In the genomic region with DNA sequence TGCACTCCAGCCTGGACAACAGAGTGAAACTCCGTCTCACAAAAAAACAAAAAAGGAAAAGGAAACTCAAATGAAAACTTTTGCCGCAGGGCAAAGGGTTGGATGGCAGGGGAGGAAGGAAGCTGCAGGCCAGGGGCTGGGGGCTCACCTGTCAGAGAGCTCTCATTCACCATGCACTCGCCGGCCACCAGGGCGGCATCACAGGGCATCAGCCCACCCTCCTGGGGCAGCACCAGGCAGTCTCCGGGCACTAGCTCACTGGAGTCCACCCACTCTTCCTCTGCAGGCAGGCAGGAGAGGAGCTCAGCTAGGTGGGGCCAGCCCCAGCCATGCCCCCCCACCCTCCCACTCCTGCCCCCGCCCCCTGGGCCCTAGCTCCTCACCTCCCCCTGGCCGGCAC, we compare ENCODE assay signal across 34 cellular contexts. TPM values are rescaled to one million over a fixed set of nuclear protein-coding genes. Genes with fewer than 3 reads are reported as not detected.
DNase-seq lines count a peak whose midpoint lies in the region; ATAC-seq, FAIRE-seq and TF ChIP-seq lines count a peak whose summit lies in the region.
"Had no signal": no experiment of that assay in that cellular context is flagged by ENCODE, and none has a peak within 500 bp of the region (broad histone marks: within the 10 kb centered on the region; RNA-seq: fewer than 3 reads in every experiment).

No MANE protein-coding gene starts in this region.

- no peak for ATAC-seq in HG02678 (IDR thresholded peaks at IDR 0.05; ENCODE audit: unreplicated experiment)
- ATAC-seq in HG03139 (IDR thresholded peaks at IDR 0.05; ENCODE audit: unreplicated experiment) = no peak
- ATAC-seq in heart right ventricle = no peak
- ATAC-seq: A549; activated CD8-positive, alpha-beta memory T cell treated with anti-CD3 and anti-CD28 coated beads, Interleukin-2, amount 10 ng/mL, durations not matched to agents 7 days and 5 days; activated T-cell treated with anti-CD3 and anti-CD28 coated beads, Interleukin-2, amount 50 U/mL, for 4 hours; upper lobe of right lung had no signal

- H3K4me3 ChIP-seq in Loucy (ENCODE audit: low read length, poor library complexity, severe bottlenecking) = no peak overlapping the region
- H3K4me3 ChIP-seq in H1 (ENCODE audit: extremely low read depth in 1 of 4, insufficient read depth in 2 of 4, low read depth in 3 of 4, low read length in 4 of 4) = no peak overlapping the region
- H3K4me3 ChIP-seq in Peyer's patch = no peak overlapping the region
- H3K4me3 ChIP-seq in heart right ventricle = no peak overlapping the region
- H3K4me3 ChIP-seq: A549, coronary artery, skin epidermis, suprapubic skin, upper lobe of right lung had no signal

- H4K20me1 ChIP-seq in Loucy (ENCODE audit: insufficient read depth, low read length, poor library complexity, severe bottlenecking) (no peaks in the 10 kb centered on the region), H1 (replicated peaks in 1 of 2; ENCODE audit: control insufficient read depth in 1 of 2, insufficient read depth in 2 of 2, low read length in 2 of 2) (peaks cover 0 to 7% of the 10 kb centered on the region in 2 experiments)

- TF ChIP-seq POLR2A in H1 (IDR thresholded peaks at IDR 0.05; ENCODE audit: control extremely low read depth in 1 of 2, low read depth in 2 of 2, low read length in 2 of 2) (no peak), Peyer's patch (IDR thresholded peaks at IDR 0.05) (no peak)

- H3K4me1 ChIP-seq in Loucy (ENCODE audit: insufficient read depth, low read length, poor library complexity, severe bottlenecking) (no peaks in the 10 kb centered on the region), H1 (replicated peaks in 1 of 4; ENCODE audit: control insufficient read depth in 3 of 4, insufficient read depth in 4 of 4, low read length in 3 of 4) (no peaks in the 10 kb centered on the region), Peyer's patch (no peaks in the 10 kb centered on the region), heart right ventricle (no peaks in the 10 kb centered on the region)
- H3K4me1 ChIP-seq: upper lobe of right lung had no signal

- H3K27me3 ChIP-seq in Loucy (ENCODE audit: insufficient read depth, low read length, poor library complexity, severe bottlenecking) = no peaks in the 10 kb centered on the region
- no peaks in the 10 kb centered on the region for H3K27me3 ChIP-seq in H1 (replicated peaks in 1 of 4; ENCODE audit: control insufficient read depth in 3 of 4, extremely low read depth in 1 of 4, insufficient read depth in 3 of 4, low read length in 3 of 4)
- H3K27me3 ChIP-seq in Peyer's patch = no peaks in the 10 kb centered on the region
- H3K27me3 ChIP-seq in heart right ventricle = no peaks in the 10 kb centered on the region
- H3K27me3 ChIP-seq: suprapubic skin, upper lobe of right lung had no signal

- no peak for DNase-seq in T-helper 2 cell treated with Interferon-gamma antibody and Interleukin-4, amounts not matched to agents 5 μg/mL and 100 μg/mL, for 36 hours (ENCODE audit: low spot score)
- DNase-seq in T-helper 2 cell = no peak
- no peak for DNase-seq in H1 (ENCODE audit: low read depth in 1 of 2, low spot score in 2 of 2)
- no peak for DNase-seq in Peyer's patch
- DNase-seq in heart right ventricle = no peak
- DNase-seq: activated CD4-positive, alpha-beta T cell treated with anti-CD3 and anti-CD28 coated beads, Interleukin-2, amount 50 U/mL, for 1 hour; activated CD4-positive, CD25-positive, alpha-beta regulatory T cell; activated CD8-positive, alpha-beta memory T cell treated with anti-CD3 and anti-CD28 coated beads, Interleukin-2, amount 10 ng/mL, durations not matched to agents 7 days and 5 days; activated gamma-delta T cell; activated naive CD8-positive, alpha-beta T cell treated with anti-CD3 and anti-CD28 coated beads, Interleukin-2, amount 10 ng/mL, durations not matched to agents 7 days and 5 days; activated T-cell treated with anti-CD3 and anti-CD28 coated beads, Interleukin-2, amount 50 U/mL, for 4 hours; aorta; CD8-positive, alpha-beta memory T cell; DMS 273 treated with DMSO at 0.1 percent for 48 hours; effector memory CD4-positive, alpha-beta T cell; erythroblast; foreskin fibroblast; GOT3; head of caudate nucleus; NCI-H146; NCI-H226; NCI-H69; retina; SIG-M5; stimulated activated naive CD4-positive, alpha-beta T cell; upper lobe of right lung had no signal

- H2BK120ac ChIP-seq in H1 (replicated peaks; ENCODE audit: low read depth, low read length) = no peak overlapping the region

- H3K4me1 Mint-ChIP-seq in T-helper 2 cell treated with Interferon-gamma antibody and Interleukin-4, amounts not matched to agents 5 μg/mL and 100 μg/mL, for 36 hours (ENCODE audit: low read depth) = no peaks in the 10 kb centered on the region
- H3K4me1 Mint-ChIP-seq: activated CD8-positive, alpha-beta memory T cell treated with anti-CD3 and anti-CD28 coated beads, Interleukin-2, amount 10 ng/mL, durations not matched to agents 7 days and 5 days; activated naive CD8-positive, alpha-beta T cell treated with anti-CD3 and anti-CD28 coated beads, Interleukin-2, amount 10 ng/mL, durations not matched to agents 7 days and 5 days; CD8-positive, alpha-beta memory T cell had no signal

- H3K27ac ChIP-seq in H1 (ENCODE audit: low read depth, low read length) (no peak overlapping the region), Peyer's patch (no peak overlapping the region), heart right ventricle (no peak overlapping the region)
- H3K27ac ChIP-seq: A549, coronary artery, parathyroid adenoma, suprapubic skin, upper lobe of right lung had no signal

- no CpG with 5 or more reads among the region's 8 CpGs for WGBS in H1 (ENCODE audit: extremely low coverage in 1 of 2, insufficient coverage in 1 of 2, insufficient read length in 1 of 2, insufficient replicate concordance in 2 of 2, low coverage in 1 of 2, low lambda C conversion rate in 2 of 2, missing lambda C conversion rate in 1 of 2), 2 experiments
- WGBS in heart right ventricle, 2 donors = 91 to 92% methylated on average over 8 of the region's 8 CpGs

- H3K9me2 ChIP-seq in Loucy (replicated peaks; ENCODE audit: low read depth, low read length) = no peaks in the 10 kb centered on the region

- H3K18ac ChIP-seq in H1 (ENCODE audit: extremely low read depth, low read length) = no peak overlapping the region

- H3K9me3 ChIP-seq in Loucy (ENCODE audit: insufficient read depth, low read depth, low read length) = no peaks in the 10 kb centered on the region
- H3K9me3 ChIP-seq in H1 (ENCODE audit: insufficient read depth in 2 of 2, low read depth in 1 of 2, low read length in 1 of 2) = no peaks in the 10 kb centered on the region
- H3K9me3 ChIP-seq in Peyer's patch = no peaks in the 10 kb centered on the region
- no peaks in the 10 kb centered on the region for H3K9me3 ChIP-seq in heart right ventricle
- H3K9me3 ChIP-seq: A549, suprapubic skin, upper lobe of right lung had no signal

- peaks cover 7% of the 10 kb centered on the region for H3K36me3 Mint-ChIP-seq in T-helper 2 cell treated with Interferon-gamma antibody and Interleukin-4, amounts not matched to agents 5 μg/mL and 100 μg/mL, for 36 hours (ENCODE audit: low read depth)

- CTCF ChIA-PET in H1 (lab: Charles Lee; ENCODE audit: partially characterized antibody) = interaction anchor here (0.6 to 11.4 kb wide), 16 partner anchors 10 to 122 kb away, joined by 3 to 164 read pairs (median 4); partner anchors contain the start of gene MFAP2

- H3F3A ChIP-seq in Loucy (ENCODE audit: low read depth) = no peaks in the 10 kb centered on the region

- H4K91ac ChIP-seq in H1 (replicated peaks; ENCODE audit: insufficient read length, low read length) = no peak overlapping the region

- intact Hi-C loops in heart right ventricle (cut with DNase I) = no loop called here

- H3K9me3 Mint-ChIP-seq in T-helper 2 cell treated with Interferon-gamma antibody and Interleukin-4, amounts not matched to agents 5 μg/mL and 100 μg/mL, for 36 hours = no peaks in the 10 kb centered on the region
- H3K9me3 Mint-ChIP-seq: activated naive CD8-positive, alpha-beta T cell treated with anti-CD3 and anti-CD28 coated beads, Interleukin-2, amount 10 ng/mL, durations not matched to agents 7 days and 5 days; activated T-cell treated with anti-CD3 and anti-CD28 coated beads, Interleukin-2, amount 50 U/mL, for 4 hours; CD8-positive, alpha-beta memory T cell had no signal

- H3K4me2 ChIP-seq in Loucy (ENCODE audit: low read depth, low read length, poor library complexity, severe bottlenecking) = no peak overlapping the region
- no peak overlapping the region for H3K4me2 ChIP-seq in H1 (ENCODE audit: insufficient read depth in 1 of 2, low read depth in 2 of 2, low read length in 2 of 2)
- H3K4me2 ChIP-seq: A549 had no signal

- H3K14ac ChIP-seq in H1 (ENCODE audit: insufficient read length) = no peak overlapping the region

- no peak overlapping the region for H3K4me3 Mint-ChIP-seq in T-helper 2 cell treated with Interferon-gamma antibody and Interleukin-4, amounts not matched to agents 5 μg/mL and 100 μg/mL, for 36 hours
- H3K4me3 Mint-ChIP-seq: activated CD8-positive, alpha-beta memory T cell treated with anti-CD3 and anti-CD28 coated beads, Interleukin-2, amount 10 ng/mL, durations not matched to agents 7 days and 5 days; activated naive CD8-positive, alpha-beta T cell treated with anti-CD3 and anti-CD28 coated beads, Interleukin-2, amount 10 ng/mL, durations not matched to agents 7 days and 5 days; activated T-cell treated with anti-CD3 and anti-CD28 coated beads, Interleukin-2, amount 50 U/mL, for 4 hours; CD8-positive, alpha-beta memory T cell had no signal

- POLR2A ChIA-PET in H1 (lab: Charles Lee; ENCODE audit: partially characterized antibody) = interaction anchor here (0.6 to 1.1 kb wide), 4 partner anchors 9 to 52 kb away, joined by 3 to 5 read pairs (median 3); no protein-coding TSS in a partner anchor

- TF ChIP-seq EP300 in H1 (IDR thresholded peaks at IDR 0.05; ENCODE audit: borderline replicate concordance in 1 of 2, low read depth in 2 of 2, low read length in 2 of 2) = no peak

- peaks cover 31% of the 10 kb centered on the region; the same call in 1 of the 2 replicates for H3K36me3 ChIP-seq in Loucy (ENCODE audit: insufficient read depth, low read length)
- H3K36me3 ChIP-seq in H1 (ENCODE audit: control insufficient read depth in 2 of 4, insufficient read depth in 4 of 4, low read length in 3 of 4) = peaks cover 2 to 45% (median 27%) of the 10 kb centered on the region in 4 experiments; a peak in 7 of 8 replicates
- H3K36me3 ChIP-seq in Peyer's patch = peaks cover 0 to 70% (median 0%) of the 10 kb centered on the region in 3 donors
- peaks cover 0 to 99% (median 16%) of the 10 kb centered on the region in 9 donors for H3K36me3 ChIP-seq in heart right ventricle

- H2BK20ac ChIP-seq in H1 (ENCODE audit: low read length) = no peak overlapping the region

- H2AFZ ChIP-seq in Loucy (ENCODE audit: low read length) = no peak overlapping the region
- H2AFZ ChIP-seq in H1 (ENCODE audit: low read length) = no peak overlapping the region
- H2AFZ ChIP-seq: parathyroid adenoma had no signal

- no peaks in the 10 kb centered on the region for H3K27me3 Mint-ChIP-seq in T-helper 2 cell treated with Interferon-gamma antibody and Interleukin-4, amounts not matched to agents 5 μg/mL and 100 μg/mL, for 36 hours (ENCODE audit: low read depth)
- H3K27me3 Mint-ChIP-seq: activated CD8-positive, alpha-beta memory T cell treated with anti-CD3 and anti-CD28 coated beads, Interleukin-2, amount 10 ng/mL, durations not matched to agents 7 days and 5 days; activated naive CD8-positive, alpha-beta T cell treated with anti-CD3 and anti-CD28 coated beads, Interleukin-2, amount 10 ng/mL, durations not matched to agents 7 days and 5 days; CD8-positive, alpha-beta memory T cell had no signal

- H4K5ac ChIP-seq in H1 (ENCODE audit: insufficient read length, low read depth, low read length) = no peak overlapping the region

- no peak overlapping the region for H3K56ac ChIP-seq in H1 (replicated peaks; ENCODE audit: insufficient read length, low read depth, low read length)

- no peak overlapping the region for H3K23ac ChIP-seq in H1 (ENCODE audit: insufficient read length)

- TF ChIP-seq RAD21 in H1 (IDR thresholded peaks at IDR 0.05 in 1 of 2, conservative IDR thresholded peaks at IDR 0.05 in 1 of 2; ENCODE audit: low read depth in 2 of 2, low read length in 2 of 2) = 0 out of 4 replicates have a peak, but pooled peaks have one; percentile 7 to 8

- no peaks in the 10 kb centered on the region for H3K23me2 ChIP-seq in H1 (ENCODE audit: low read depth, low read length)

- FAIRE-seq in H1 (lab: Jason Lieb, UNC) = no peak
- FAIRE-seq: A549 had no signal

- H4K8ac ChIP-seq in H1 (ENCODE audit: extremely low read depth, insufficient read depth, low read length) = no peak overlapping the region; the same call in 1 of the 2 replicates

- peak overlapping the region; percentile 63 for H3K27ac Mint-ChIP-seq in T-helper 2 cell treated with Interferon-gamma antibody and Interleukin-4, amounts not matched to agents 5 μg/mL and 100 μg/mL, for 36 hours
- H3K27ac Mint-ChIP-seq: activated CD8-positive, alpha-beta memory T cell treated with anti-CD3 and anti-CD28 coated beads, Interleukin-2, amount 10 ng/mL, durations not matched to agents 7 days and 5 days; activated naive CD8-positive, alpha-beta T cell treated with anti-CD3 and anti-CD28 coated beads, Interleukin-2, amount 10 ng/mL, durations not matched to agents 7 days and 5 days; CD8-positive, alpha-beta memory T cell had no signal

- no peak overlapping the region for H2AK5ac ChIP-seq in H1 (ENCODE audit: low read depth, low read length)

- H2BK5ac ChIP-seq in H1 (ENCODE audit: low read depth, low read length) = no peak overlapping the region

- H2BK12ac ChIP-seq in H1 (ENCODE audit: low read depth, low read length) = no peak overlapping the region

- no peaks in the 10 kb centered on the region for H3K79me2 ChIP-seq in Loucy (ENCODE audit: insufficient read depth, low read length)
- H3K79me2 ChIP-seq in H1 (ENCODE audit: control insufficient read depth in 1 of 2, insufficient read depth in 2 of 2, low read length in 2 of 2) = no peaks in the 10 kb centered on the region
- H3K79me2 ChIP-seq: parathyroid adenoma had no signal

- no peak overlapping the region for H3K9ac ChIP-seq in Loucy (ENCODE audit: low read depth, low read length, poor library complexity, severe bottlenecking)
- no peak overlapping the region for H3K9ac ChIP-seq in H1 (replicated peaks in 1 of 4; ENCODE audit: extremely low read depth in 1 of 4, low read depth in 3 of 4, low read length in 3 of 4)
- H3K9ac ChIP-seq: parathyroid adenoma had no signal

- H3K4ac ChIP-seq in H1 (replicated peaks; ENCODE audit: insufficient read length, low read depth, low read length) = no peak overlapping the region

- H2BK15ac ChIP-seq in H1 (ENCODE audit: low read length) = no peak overlapping the region

- H3K79me1 ChIP-seq in H1 (ENCODE audit: low read depth, low read length) = no peaks in the 10 kb centered on the region

- peak; percentile 26 for TF ChIP-seq CTCF in Loucy (conservative IDR thresholded peaks at IDR 0.05; ENCODE audit: low read length)
- TF ChIP-seq CTCF in H1 (IDR thresholded peaks at IDR 0.05; ENCODE audit: control extremely low read depth in 1 of 3, insufficient read depth in 1 of 3, low read depth in 1 of 3, low read length in 3 of 3) = peak; percentile 22 to 54 (median 43); a peak in 3 of 4 replicates
- TF ChIP-seq CTCF in Peyer's patch (IDR thresholded peaks at IDR 0.05) = no peak
- TF ChIP-seq CTCF in heart right ventricle (IDR thresholded peaks at IDR 0.05) = no peak

RNA-seq across cellular contexts. Expression of gene ATP13A2, which starts 11.9 kb away (rescaled TPM):
- total RNA-seq in H1 (2021; fragmentation: NEBNext Ultra II Directional; extraction: Animal tissue kit (Norgen Biotek cat#: 25700)) = 82.1 and 89.8 TPM in 2 replicates
- polyA plus RNA-seq in H1 (2011; rRNA removed) (83.6 and 137 TPM in 2 replicates), heart right ventricle (10 to 100 TPM; 10.9 to 18.2 TPM)
- polyA plus RNA-seq in H1 (2011; cell fraction: cytosol; rRNA removed) = 64.7 TPM
- polyA plus RNA-seq in H1 (2011; cell fraction: nucleus; rRNA removed) = 131 TPM
- 47.7 to 93.4 TPM (median 83.0 TPM) in 4 replicates for polyA plus RNA-seq in H1 (2012, experiment 1 of 2)
- 73.1 TPM for polyA plus RNA-seq in H1 (2012, experiment 2 of 2)
- 78.0 TPM for polyA plus RNA-seq in H1 (2013, experiment 1 of 2)
- 85.3 TPM for polyA plus RNA-seq in H1 (2013, experiment 2 of 2)
- polyA minus RNA-seq in H1 (2011; rRNA and poly(A)+ RNA removed) = 96.7 and 126 TPM in 2 replicates
- polyA minus RNA-seq in H1 (2011; cell fraction: cytosol; rRNA and poly(A)+ RNA removed) = 97.8 TPM
- 55.4 TPM for polyA minus RNA-seq in H1 (2011; cell fraction: nucleus; rRNA and poly(A)+ RNA removed)
- total RNA-seq in Peyer's patch (10 to 100 TPM; 20.6 to 58.0 (median 44.5) TPM), heart right ventricle (10 to 100 TPM in 7 of 10 donors, 1 to 10 TPM in 3; 7.2 to 20.0 (median 10.6) TPM)

RNA-seq across cellular contexts. Expression of gene MFAP2, which starts 19.4 kb away (rescaled TPM):
- total RNA-seq in H1 (2021; fragmentation: NEBNext Ultra II Directional; extraction: Animal tissue kit (Norgen Biotek cat#: 25700)) = 172 and 188 TPM in 2 replicates
- polyA plus RNA-seq in H1 (2011; rRNA removed) = 326 and 394 TPM in 2 replicates
- polyA plus RNA-seq in H1 (2011; cell fraction: cytosol; rRNA removed) = 219 TPM
- 360 TPM for polyA plus RNA-seq in H1 (2011; cell fraction: nucleus; rRNA removed)
- polyA plus RNA-seq in H1 (2012, experiment 1 of 2) = 114 to 218 TPM (median 204 TPM) in 4 replicates
- 253 TPM for polyA plus RNA-seq in H1 (2012, experiment 2 of 2)
- polyA plus RNA-seq in H1 (2013, experiment 1 of 2) = 278 TPM
- 321 TPM for polyA plus RNA-seq in H1 (2013, experiment 2 of 2)
- polyA minus RNA-seq in H1 (2011; rRNA and poly(A)+ RNA removed) = 64.4 and 85.3 TPM in 2 replicates
- polyA minus RNA-seq in H1 (2011; cell fraction: cytosol; rRNA and poly(A)+ RNA removed) = 121 TPM
- polyA minus RNA-seq in H1 (2011; cell fraction: nucleus; rRNA and poly(A)+ RNA removed) = 111 TPM
- total RNA-seq in Peyer's patch = 1 to 10 TPM in 3 of 4 donors, not detected in 1; 1.9 to 8.4 (median 2.1) TPM
- 1 to 10 TPM; 1.3 to 6.4 (median 2.4) TPM for total RNA-seq in heart right ventricle
- polyA plus RNA-seq in heart right ventricle = 10 to 100 TPM in 1 of 2 donors, 1 to 10 TPM in 1; 4.5 to 10.5 TPM
- total RNA-seq: activated CD8-positive, alpha-beta memory T cell treated with anti-CD3 and anti-CD28 coated beads, Interleukin-2, amount 10 ng/mL, durations not matched to agents 7 days and 5 days; activated naive CD8-positive, alpha-beta T cell treated with anti-CD3 and anti-CD28 coated beads, Interleukin-2, amount 10 ng/mL, durations not matched to agents 7 days and 5 days; CD8-positive, alpha-beta memory T cell had no signal

RNA-seq across cellular contexts. Expression of gene SDHB, which starts 54.0 kb away (rescaled TPM):
- total RNA-seq in H1 (2021; fragmentation: NEBNext Ultra II Directional; extraction: Animal tissue kit (Norgen Biotek cat#: 25700)) = 90.7 and 98.7 TPM in 2 replicates
- polyA plus RNA-seq in H1 (2011; rRNA removed) (67.1 and 84.0 TPM in 2 replicates), heart right ventricle (100 to 1,000 TPM; 102 to 312 TPM)
- 94.6 TPM for polyA plus RNA-seq in H1 (2011; cell fraction: cytosol; rRNA removed)
- 57.2 TPM for polyA plus RNA-seq in H1 (2011; cell fraction: nucleus; rRNA removed)
- 73.0 to 88.0 TPM (median 79.9 TPM) in 4 replicates for polyA plus RNA-seq in H1 (2012, experiment 1 of 2)
- 65.6 TPM for polyA plus RNA-seq in H1 (2012, experiment 2 of 2)
- 100 TPM for polyA plus RNA-seq in H1 (2013, experiment 1 of 2)
- 91.9 TPM for polyA plus RNA-seq in H1 (2013, experiment 2 of 2)
- 121 and 172 TPM in 2 replicates for polyA minus RNA-seq in H1 (2011; rRNA and poly(A)+ RNA removed)
- polyA minus RNA-seq in H1 (2011; cell fraction: cytosol; rRNA and poly(A)+ RNA removed) = 41.2 TPM
- polyA minus RNA-seq in H1 (2011; cell fraction: nucleus; rRNA and poly(A)+ RNA removed) = 36.9 TPM
- total RNA-seq in Peyer's patch (100 to 1,000 TPM; 106 to 277 (median 175) TPM), heart right ventricle (100 to 1,000 TPM; 222 to 486 (median 379) TPM)

Comparison
In these comparisons a context has a peak if more than half of its experiments do, and no peak if none do; other contexts are left out.
1. CTCF ChIP-seq: peak in Loucy (single experiment) and H1 (3 of 3); none in Peyer's patch (0 of 6) and heart right ventricle (0 of 9).
2. RNA of gene MFAP2, which starts 19.4 kb away (total RNA-seq): 172 to 188 TPM in H1; 1.3 to 6.4 TPM in heart right ventricle and 1.9 to 8.4 TPM in Peyer's patch; every median in the first group is over 10 times any median in the second.